In genomic region chr11:811446-812245, GRCh38 we compare ENCODE assay signal across 10 cellular contexts. TPM values are rescaled to one million over a fixed set of nuclear protein-coding genes. Genes with fewer than 3 reads are reported as not detected.
DNase-seq lines count a peak whose midpoint lies in the region; ATAC-seq and TF ChIP-seq lines count a peak whose summit lies in the region.
"Had no signal": no experiment of that assay in that cellular context is flagged by ENCODE, and none has a peak within 500 bp of the region (broad histone marks: within the 10 kb centered on the region; RNA-seq: fewer than 3 reads in every experiment).

No MANE protein-coding gene starts in this region.

- H3K9me2 ChIP-seq in SK-N-SH (no peaks in the 10 kb centered on the region), PC-9 (ENCODE audit: insufficient read depth) (no peaks in the 10 kb centered on the region)

- POLR2A ChIA-PET in SK-N-SH (lab: Yijun Ruan, JAX) = no interaction called here
- POLR2A ChIA-PET in PC-9 (lab: Charles Lee; ENCODE audit: unreplicated experiment) = interaction anchor here (0.7 kb wide), 1 partner anchor 23 kb away, joined by 5 read pairs; no protein-coding TSS in a partner anchor

- BruUV-seq in PC-9 (replicated peaks; lab: Mats Ljungman, UMichigan) = no TSS peak

- peak overlapping the region; percentile 97 for H3K9ac ChIP-seq in SK-N-SH

- H3K4me1 ChIP-seq in SK-N-SH (ENCODE audit: control insufficient read depth in 1 of 2, insufficient read depth in 2 of 2, low read depth in 1 of 2, low read length in 1 of 2) = peaks cover 8 to 19% of the 10 kb centered on the region in 2 experiments; a peak in 2 of 4 replicates
- peaks cover 9% of the 10 kb centered on the region; the same call in 1 of the 2 replicates for H3K4me1 ChIP-seq in PC-9 (replicated peaks; ENCODE audit: insufficient read depth)

- H3K4me3 ChIP-seq in SK-N-SH (ENCODE audit: low read depth in 2 of 2, low read length in 1 of 2) (peak overlapping the region; percentile 81 to 97; a peak in 3 of 4 replicates), PC-9 (peak overlapping the region; percentile 85; the same call in 1 of the 2 replicates), epithelial cell of esophagus (ENCODE audit: low read length) (peak overlapping the region; percentile 92), retinal pigment epithelial cell (ENCODE audit: low read length) (peak overlapping the region; percentile 88)

- no peak; the same call in 1 of the 2 replicates for TF ChIP-seq RAD21 in SK-N-SH (IDR thresholded peaks at IDR 0.05; ENCODE audit: low read length)

- H3K4me2 ChIP-seq in SK-N-SH (peak overlapping the region; percentile 99), PC-9 (peak overlapping the region; percentile 86)

- H2AFZ ChIP-seq in SK-N-SH (ENCODE audit: low read depth) = no peak overlapping the region
- no peak overlapping the region for H2AFZ ChIP-seq in PC-9

- no peak for DNase-seq in SK-N-SH
- DNase-seq in PC-9 = peak in 1 of 2 experiments; percentile 24
- DNase-seq in epithelial cell of esophagus (ENCODE audit: low read depth) = peak; percentile 50
- DNase-seq in retinal pigment epithelial cell (ENCODE audit: low read depth) = no peak
- DNase-seq in RPMI8226 = no peak
- DNase-seq in NCI-H345 (lab: John Stamatoyannopoulos, UW) = no peak
- DNase-seq: 8988T; stimulated activated CD4-positive, alpha-beta T cell treated with anti-CD3 and anti-CD28 coated beads, Interleukin-4, amount 100 ng/mL, for 1 hour had no signal

- CTCF ChIA-PET in SK-N-SH (lab: Yijun Ruan, JAX) = interaction anchor here (1.0 to 1.3 kb wide), 7 partner anchors 14 to 86 kb away, joined by 3 to 4 read pairs (median 3); partner anchors contain the start of genes POLR2L, SLC25A22 and TSPAN4
- CTCF ChIA-PET in PC-9 (lab: Charles Lee) = no interaction called here

- TF ChIP-seq CTCF in SK-N-SH (IDR thresholded peaks at IDR 0.05) (peak; percentile 10; the same call in 1 of the 2 replicates), PC-9 (conservative IDR thresholded peaks at IDR 0.05) (no peak), epithelial cell of esophagus (IDR thresholded peaks at IDR 0.05; ENCODE audit: insufficient read depth, low read depth, low read length, missing control alignments) (peak; percentile 20), retinal pigment epithelial cell (conservative IDR thresholded peaks at IDR 0.05; ENCODE audit: low read depth, low read length) (peak; percentile 33)

- H3K79me2 ChIP-seq in SK-N-SH (ENCODE audit: insufficient read depth) (peaks cover 58% of the 10 kb centered on the region), PC-9 (ENCODE audit: low read depth) (peaks cover 41% of the 10 kb centered on the region)

- H3K36me3 ChIP-seq in SK-N-SH (replicated peaks in 1 of 2; ENCODE audit: control insufficient read depth in 1 of 2, insufficient read depth in 2 of 2, low read length in 1 of 2) = peaks cover 27 to 28% of the 10 kb centered on the region in 2 experiments
- peaks cover 13% of the 10 kb centered on the region for H3K36me3 ChIP-seq in PC-9 (ENCODE audit: low read depth)

- ATAC-seq in SK-N-SH treated with all-trans-retinoic acid at 6 μM for 48 hours (no peak), GM18498 (IDR thresholded peaks at IDR 0.05; ENCODE audit: unreplicated experiment) (no peak)

- H3K27ac ChIP-seq in SK-N-SH (ENCODE audit: low read depth in 2 of 2, low read length in 1 of 2) = peak overlapping the region in 1 of 2 experiments; percentile 19; a peak in 1 of 4 replicates
- no peak overlapping the region; the same call in 1 of the 2 replicates for H3K27ac ChIP-seq in PC-9

- peaks cover 37% of the 10 kb centered on the region for H3F3A ChIP-seq in SK-N-SH (replicated peaks; ENCODE audit: insufficient read depth)
- peaks cover 38% of the 10 kb centered on the region; the same call in 1 of the 2 replicates for H3F3A ChIP-seq in PC-9 (ENCODE audit: insufficient read depth, low read depth)

- TF ChIP-seq EP300 in SK-N-SH (IDR thresholded peaks at IDR 0.05; ENCODE audit: borderline replicate concordance in 1 of 2, low read depth in 1 of 2, low read length in 1 of 2) = no peak

- 69% methylated on average over 9 of the region's 14 CpGs for WGBS in SK-N-SH (ENCODE audit: low lambda C conversion rate)

- no peaks in the 10 kb centered on the region for H3K27me3 ChIP-seq in SK-N-SH (ENCODE audit: insufficient read depth)
- no peaks in the 10 kb centered on the region for H3K27me3 ChIP-seq in PC-9 (ENCODE audit: insufficient read depth, low read depth)

- intact Hi-C loops in PC-9 (cut with micrococcal nuclease; ENCODE audit: unreplicated experiment) = no loop called here

- H4K20me1 ChIP-seq in SK-N-SH (ENCODE audit: insufficient read depth) (peaks cover 30% of the 10 kb centered on the region), PC-9 (ENCODE audit: insufficient read depth) (peaks cover 12% of the 10 kb centered on the region)

- H3K9me3 ChIP-seq in SK-N-SH (no peaks in the 10 kb centered on the region), PC-9 (ENCODE audit: insufficient read depth, low read depth) (no peaks in the 10 kb centered on the region)

TF ChIP-seq in SK-N-SH, 30 proteins besides CTCF, POLR2A, EP300 and RAD21:
- TF ChIP-seq FOXJ3 (CRISPR knock-in tag; IDR thresholded peaks at IDR 0.05) = no peak
- peak; percentile 42 for TF ChIP-seq POLR2AphosphoS5 (IDR thresholded peaks at IDR 0.05; ENCODE audit: low read depth, low read length)

TF ChIP-seq in SK-N-SH treated with all-trans-retinoic acid at 6 μM for 48 hours, 23 proteins besides CTCF, POLR2A, EP300 and RAD21:
- TF ChIP-seq OSR1 (CRISPR knock-in tag; IDR thresholded peaks at IDR 0.05) = no peak
- no peak for TF ChIP-seq CSDC2 (CRISPR knock-in tag; IDR thresholded peaks at IDR 0.05)
- TF ChIP-seq ZC3H10 (CRISPR knock-in tag; IDR thresholded peaks at IDR 0.05) = no peak
- TF ChIP-seq CREB5 (CRISPR knock-in tag; IDR thresholded peaks at IDR 0.05; ENCODE audit: low read depth) = no peak
- TF ChIP-seq TOX (CRISPR knock-in tag; IDR thresholded peaks at IDR 0.05; ENCODE audit: borderline replicate concordance) = no peak
- no peak for TF ChIP-seq ARNTL (CRISPR knock-in tag; IDR thresholded peaks at IDR 0.05; ENCODE audit: borderline replicate concordance, low read depth)
- TF ChIP-seq ISL1 (CRISPR knock-in tag; IDR thresholded peaks at IDR 0.05) = no peak
- TF ChIP-seq PPARA (CRISPR knock-in tag; IDR thresholded peaks at IDR 0.05; ENCODE audit: borderline replicate concordance) = no peak
- TF ChIP-seq ZNF8 (CRISPR knock-in tag; IDR thresholded peaks at IDR 0.05) = no peak
- TF ChIP-seq TSHZ2 (CRISPR knock-in tag; IDR thresholded peaks at IDR 0.05) = no peak
- no peak for TF ChIP-seq TCF4 (CRISPR knock-in tag; IDR thresholded peaks at IDR 0.05; ENCODE audit: borderline replicate concordance)

RNA-seq across cellular contexts. Expression of gene RPLP2, which starts 1.9 kb away (rescaled TPM):
- polyA plus RNA-seq in SK-N-SH (2012; rRNA removed) = 390 and 799 TPM in 2 replicates
- polyA plus RNA-seq in SK-N-SH (2012; cell fraction: cytosol; rRNA removed) = 554 and 966 TPM in 2 replicates
- polyA plus RNA-seq in SK-N-SH (2012; cell fraction: nucleus; rRNA removed) = 280 and 461 TPM in 2 replicates
- total RNA-seq in PC-9 (2021) = 1,270 and 1,465 TPM in 2 replicates

RNA-seq across cellular contexts. Expression of gene PIDD1, which starts 6.6 kb away (rescaled TPM):
- polyA plus RNA-seq in SK-N-SH (2012; rRNA removed) = 25.5 and 27.4 TPM in 2 replicates
- 4.7 and 7.9 TPM in 2 replicates for polyA plus RNA-seq in SK-N-SH (2012; cell fraction: cytosol; rRNA removed)
- polyA plus RNA-seq in SK-N-SH (2012; cell fraction: nucleus; rRNA removed) = 191 and 281 TPM in 2 replicates
- 16.7 and 24.3 TPM in 2 replicates for total RNA-seq in PC-9 (2021)

RNA-seq across cellular contexts. Expression of gene PNPLA2, which starts 7.1 kb away (rescaled TPM):
- polyA plus RNA-seq in SK-N-SH (2012; rRNA removed) = 47.7 and 60.3 TPM in 2 replicates
- 24.0 and 41.7 TPM in 2 replicates for polyA plus RNA-seq in SK-N-SH (2012; cell fraction: cytosol; rRNA removed)
- polyA plus RNA-seq in SK-N-SH (2012; cell fraction: nucleus; rRNA removed) = 222 and 344 TPM in 2 replicates
- total RNA-seq in PC-9 (2021) = 137 and 142 TPM in 2 replicates

RNA-seq across cellular contexts. Expression of gene SLC25A22, which starts 13.6 kb away (rescaled TPM):
- polyA plus RNA-seq in SK-N-SH (2012; rRNA removed) = 40.2 and 50.9 TPM in 2 replicates
- polyA plus RNA-seq in SK-N-SH (2012; cell fraction: cytosol; rRNA removed) = 20.4 and 33.0 TPM in 2 replicates
- polyA plus RNA-seq in SK-N-SH (2012; cell fraction: nucleus; rRNA removed) = 136 and 178 TPM in 2 replicates
- total RNA-seq in PC-9 (2021) = 24.6 and 25.8 TPM in 2 replicates

RNA-seq across cellular contexts. Expression of gene CRACR2B, which starts 16.1 kb away (rescaled TPM):
- polyA plus RNA-seq in SK-N-SH (2012; rRNA removed) = 0.94 and 1.1 TPM in 2 replicates
- 0.21 and 0.28 TPM in 2 replicates for polyA plus RNA-seq in SK-N-SH (2012; cell fraction: cytosol; rRNA removed)
- 3.8 and 5.0 TPM in 2 replicates for polyA plus RNA-seq in SK-N-SH (2012; cell fraction: nucleus; rRNA removed)
- total RNA-seq in PC-9 (2021) = 17.5 and 21.2 TPM in 2 replicates
